ENCODE assay signal across 19 cellular contexts in the genomic region with DNA sequence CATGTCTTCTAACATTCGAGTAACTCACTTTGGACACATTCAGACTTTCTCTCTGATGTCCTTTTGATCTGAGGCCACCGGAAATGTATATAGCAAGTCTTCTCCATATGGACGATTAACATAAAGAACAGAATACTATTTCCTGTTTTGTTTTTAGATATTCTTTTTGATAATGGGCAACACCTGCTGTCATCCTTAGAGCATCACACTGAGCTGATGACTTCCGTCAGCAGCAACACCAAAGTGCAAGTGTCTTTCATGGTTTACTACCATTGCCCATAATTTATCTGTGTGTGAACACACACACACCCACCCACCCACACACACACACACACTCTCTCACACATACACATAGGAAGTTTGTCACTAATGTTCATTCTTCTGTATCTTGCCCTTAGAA.
"Had no signal": no experiment of that assay in that cellular context is flagged by ENCODE, and none has a peak within 500 bp of the region (broad histone marks: within the 10 kb centered on the region; RNA-seq: fewer than 3 reads in every experiment).

No MANE protein-coding gene starts in this region.

- ATAC-seq: heart right ventricle; left lobe of liver; naive thymus-derived CD4-positive, alpha-beta T cell; sciatic nerve; stimulated activated naive B cell treated with anti-CD40 and anti-IgM and Interleukin-4, amounts not matched to agents 10 μg/mL and 1 μg/mL and 100 μg/mL, for 72 hours; stimulated activated naive CD8-positive, alpha-beta T cell treated with anti-CD3 and anti-CD28 coated beads, Interleukin-15, amount 100 ng/mL, for 72 hours; upper lobe of right lung had no signal

- H3K9me3 Mint-ChIP-seq: stimulated activated naive CD8-positive, alpha-beta T cell treated with anti-CD3 and anti-CD28 coated beads, Interleukin-15, amount 100 ng/mL, for 72 hours had no signal

- H3K4me1 Mint-ChIP-seq: neural crest cell; stimulated activated naive B cell treated with anti-CD40 and anti-IgM and Interleukin-4, amounts not matched to agents 10 μg/mL and 1 μg/mL and 100 μg/mL, for 72 hours; stimulated activated naive CD8-positive, alpha-beta T cell treated with anti-CD3 and anti-CD28 coated beads, Interleukin-15, amount 100 ng/mL, for 72 hours had no signal

- H3K27ac Mint-ChIP-seq: stimulated activated naive B cell treated with anti-CD40 and anti-IgM and Interleukin-4, amounts not matched to agents 10 μg/mL and 1 μg/mL and 100 μg/mL, for 72 hours; stimulated activated naive CD8-positive, alpha-beta T cell treated with anti-CD3 and anti-CD28 coated beads, Interleukin-15, amount 100 ng/mL, for 72 hours had no signal

- H3K4me3 Mint-ChIP-seq: naive thymus-derived CD4-positive, alpha-beta T cell; neural crest cell; stimulated activated naive B cell treated with anti-CD40 and anti-IgM and Interleukin-4, amounts not matched to agents 10 μg/mL and 1 μg/mL and 100 μg/mL, for 72 hours; stimulated activated naive CD8-positive, alpha-beta T cell treated with anti-CD3 and anti-CD28 coated beads, Interleukin-15, amount 100 ng/mL, for 72 hours had no signal

- H3K27ac ChIP-seq: heart right ventricle, testis, tibial nerve, upper lobe of right lung, vagina had no signal

- H3K27me3 Mint-ChIP-seq: naive thymus-derived CD4-positive, alpha-beta T cell; stimulated activated naive B cell treated with anti-CD40 and anti-IgM and Interleukin-4, amounts not matched to agents 10 μg/mL and 1 μg/mL and 100 μg/mL, for 72 hours; stimulated activated naive CD8-positive, alpha-beta T cell treated with anti-CD3 and anti-CD28 coated beads, Interleukin-15, amount 100 ng/mL, for 72 hours had no signal

- DNase-seq: effector CD4-positive, alpha-beta T cell; foreskin melanocyte; heart right ventricle; hypothalamus; kidney glomerular epithelial cell; mammary epithelial cell; naive thymus-derived CD4-positive, alpha-beta T cell; posterior cingulate gyrus; stimulated activated CD4-positive, alpha-beta T cell treated with anti-CD3 and anti-CD28 coated beads, Interleukin-2, amount 100 ng/mL, for 24 hours; stimulated activated CD4-positive, alpha-beta T cell treated with anti-CD3 and anti-CD28 coated beads, Interleukin-4, amount 100 ng/mL, for 4 hours; stimulated activated naive B cell treated with anti-CD40 and anti-IgM and Interleukin-4, amounts not matched to agents 10 μg/mL and 1 μg/mL and 100 μg/mL, for 72 hours; stimulated activated naive CD8-positive, alpha-beta T cell treated with anti-CD3 and anti-CD28 coated beads, Interleukin-15, amount 100 ng/mL, for 72 hours; testis; upper lobe of right lung had no signal

- H3K36me3 ChIP-seq: upper lobe of right lung, vagina had no signal

- H3K9me3 ChIP-seq: testis, upper lobe of right lung, vagina had no signal
